19 cellular contexts compared by ENCODE assay signal in genomic region chr18:22523481-22523880, GRCh38.
"Had no signal": no experiment of that assay in that cellular context is flagged by ENCODE, and none has a peak within 500 bp of the region (broad histone marks: within the 10 kb centered on the region; RNA-seq: fewer than 3 reads in every experiment).

No MANE protein-coding gene starts in this region.

- DNase-seq: activated CD4-positive, alpha-beta T cell treated with anti-CD3 and anti-CD28 coated beads, Interleukin-2, amount 10 ng/mL, durations not matched to agents 7 days and 5 days; activated CD4-positive, CD25-positive, alpha-beta regulatory T cell treated with anti-CD3 and anti-CD28 coated beads, Interleukin-2, amount 50 U/mL, for 72 hours; activated CD8-positive, alpha-beta T cell treated with anti-CD3 and anti-CD28 coated beads, Interleukin-2, amount 10 ng/mL, durations not matched to agents 7 days and 5 days; aorta; foreskin fibroblast; heart right ventricle; left colon; pancreas; psoas muscle; spleen; stimulated activated CD4-positive, alpha-beta T cell treated with anti-CD3 and anti-CD28 coated beads, Interleukin-4, amount 100 ng/mL, for 24 hours; stimulated activated naive CD4-positive, alpha-beta T cell treated with Interleukin-2 at 50 U/mL for 16 hours; WERI-Rb-1 had no signal

- ATAC-seq: activated CD8-positive, alpha-beta T cell treated with anti-CD3 and anti-CD28 coated beads, Interleukin-2, amount 10 ng/mL, durations not matched to agents 7 days and 5 days; activated naive CD4-positive, alpha-beta T cell treated with anti-CD3 and anti-CD28 coated beads, Interleukin-2, amount 50 U/mL, for 72 hours; heart right ventricle; left colon; natural killer cell treated with Interleukin-12 subunit alpha and Interleukin-12 subunit beta and Interleukin-15 and Interleukin-18, amount 100 ng/mL, for 72 hours; pancreas; psoas muscle had no signal

- H3K27ac ChIP-seq: epithelial cell of prostate, heart right ventricle, pancreas, psoas muscle, right atrium auricular region, spleen, thoracic aorta, vagina, WERI-Rb-1 had no signal

- H3K27me3 ChIP-seq: heart right ventricle, pancreas, right atrium auricular region, spleen, vagina had no signal

- H3K4me3 ChIP-seq: heart right ventricle, pancreas, psoas muscle, right atrium auricular region, spleen, thoracic aorta, vagina had no signal
